8 cellular contexts compared by ENCODE assay signal in genomic region chr10:34814228-34815173, GRCh38. TPM values are rescaled to one million over a fixed set of nuclear protein-coding genes. Genes with fewer than 3 reads are reported as not detected.
DNase-seq lines count a peak whose midpoint lies in the region; TF ChIP-seq lines count a peak whose summit lies in the region.

No MANE protein-coding gene starts in this region.

- H3K9me3 ChIP-seq in SJCRH30 (replicated peaks) (no peaks in the 10 kb centered on the region), muscle layer of colon (ENCODE audit: low read length) (no peaks in the 10 kb centered on the region)

- H3K4me3 ChIP-seq in GM12864 (ENCODE audit: low read depth, low read length) (peak overlapping the region; percentile 36), SJCRH30 (peak overlapping the region; percentile 90), muscle layer of colon (ENCODE audit: low read depth in 1 of 2, low read length in 2 of 2) (peak overlapping the region; percentile 77 to 95)

- POLR2A ChIA-PET in HEK293T (lab: Yijun Ruan, JAX): interaction anchor here (1.4 kb wide), 1 partner anchor 38 kb away, joined by 3 read pairs; no protein-coding TSS in a partner anchor

- H3K27ac ChIP-seq in SJCRH30 (peak overlapping the region; percentile 69), epithelial cell of prostate (peak overlapping the region; percentile 68), muscle layer of colon (ENCODE audit: low read depth, low read length) (peak overlapping the region; percentile 74)

- H3K36me3 ChIP-seq in SJCRH30: no peaks in the 10 kb centered on the region
- H3K36me3 ChIP-seq in muscle layer of colon (ENCODE audit: insufficient read depth, low read length): no peaks in the 10 kb centered on the region

- peak overlapping the region; percentile 58 for H3K9ac ChIP-seq in muscle layer of colon (ENCODE audit: low read length)

- H3K27me3 ChIP-seq in SJCRH30 (no peaks in the 10 kb centered on the region), muscle layer of colon (ENCODE audit: control insufficient read depth in 1 of 2, insufficient read depth in 2 of 2, low read length in 2 of 2) (no peaks in the 10 kb centered on the region)

- no peak for DNase-seq in GM12864 (ENCODE audit: low read depth)
- peak; percentile 35 for DNase-seq in HEK293T (ENCODE audit: extremely low spot score)
- peak; percentile 54 to 63 for DNase-seq in SJCRH30
- no peak for DNase-seq in epithelial cell of prostate (ENCODE audit: low read depth, low spot score)
- DNase-seq in NK-92 (lab: John Stamatoyannopoulos, UW; ENCODE audit: unreplicated experiment): no peak
- no peak for DNase-seq in NOMO-1 treated with DMSO at 0.1 percent for 48 hours (lab: John Stamatoyannopoulos, UW; ENCODE audit: unreplicated experiment)
- DNase-seq in NCI-H1092 (lab: John Stamatoyannopoulos, UW): no peak

- no peak for TF ChIP-seq CTCF in GM12864 (IDR thresholded peaks at IDR 0.05; ENCODE audit: low read depth, low read length, missing control alignments)

- CTCF ChIA-PET in HEK293T (lab: Yijun Ruan, JAX): no interaction called here

- H3K4me1 ChIP-seq in SJCRH30 (peaks cover 15% of the 10 kb centered on the region), muscle layer of colon (ENCODE audit: insufficient read depth, low read length) (peaks cover 47% of the 10 kb centered on the region)

TF ChIP-seq in HEK293T, 16 proteins besides CTCF, POLR2A, EP300 and RAD21:
- TF ChIP-seq NFRKB (IDR thresholded peaks at IDR 0.05): no peak
- no peak for TF ChIP-seq LEF1 (IDR thresholded peaks at IDR 0.05; ENCODE audit: borderline replicate concordance)
- no peak for TF ChIP-seq TARDBP (IDR thresholded peaks at IDR 0.05)
- TF ChIP-seq ELF4 (IDR thresholded peaks at IDR 0.05): no peak
- TF ChIP-seq ARNT (IDR thresholded peaks at IDR 0.05): no peak
- TF ChIP-seq CTBP1 (IDR thresholded peaks at IDR 0.05; ENCODE audit: borderline replicate concordance): no peak
- no peak for TF ChIP-seq ZNF384 (IDR thresholded peaks at IDR 0.05)
- no peak for TF ChIP-seq L3MBTL2 (conservative IDR thresholded peaks at IDR 0.05)
- no peak for TF ChIP-seq FOXK2 (IDR thresholded peaks at IDR 0.05)
- TF ChIP-seq PKNOX1 (IDR thresholded peaks at IDR 0.05): no peak
- TF ChIP-seq SP1 (IDR thresholded peaks at IDR 0.05): no peak
- no peak for TF ChIP-seq FOXA1 (IDR thresholded peaks at IDR 0.05)

RNA-seq across cellular contexts. Expression of gene PARD3, which starts 0.6 kb away (rescaled TPM):
- total RNA-seq in SJCRH30 (2014; rRNA removed; shearing (Covaris generic)): 58.7 and 63.9 TPM in 2 replicates

Comparison
In these comparisons a context has a peak if more than half of its experiments do, and no peak if none do; other contexts are left out.
1. DNase-seq: peak in HEK293T (single experiment) and SJCRH30 (2 of 2); none in GM12864 (single experiment), epithelial cell of prostate (single experiment), NK-92 (single experiment), NOMO-1 treated with DMSO at 0.1 percent for 48 hours (single experiment) and NCI-H1092 (single experiment).
2. H3K4me3 ChIP-seq: peak in every context shown above with its lines; median percentile 90 in SJCRH30; 86 in muscle layer of colon; 36 in GM12864.
3. Peak in every context shown above with its lines, with median percentiles within 50 percentile points of each other: H3K27ac ChIP-seq.